Comparison of ENCODE assay signal across 8 cellular contexts in genomic region chr13:24161010-24161775, GRCh38. TPM values are rescaled to one million over a fixed set of nuclear protein-coding genes. Genes with fewer than 3 reads are reported as not detected.
DNase-seq lines count a peak whose midpoint lies in the region; ATAC-seq and TF ChIP-seq lines count a peak whose summit lies in the region.

No MANE protein-coding gene starts in this region.

- H3K27ac ChIP-seq in Panc1 (ENCODE audit: low read length) (no peak overlapping the region; the same call in 1 of the 2 replicates), right atrium auricular region (peak overlapping the region; percentile 69 to 74)

- peaks cover 4% of the 10 kb centered on the region for H3K4me1 ChIP-seq in Panc1 (ENCODE audit: control insufficient read depth, insufficient read depth, low read length)
- H3K4me1 ChIP-seq in right atrium auricular region: peaks cover 0 to 33% of the 10 kb centered on the region in 2 donors

- in situ Hi-C loops in Panc1 (cut with HindIII; ENCODE audit: low pct_unique_long_range_greater_than_20kb, low sequenced_read_pairs): no loop called here

- H3K4me3 ChIP-seq in Panc1 (ENCODE audit: low read depth in 2 of 2, low read length in 2 of 2) (peak overlapping the region; percentile 68 to 71), right atrium auricular region (peak overlapping the region; percentile 77 to 80)

- H3K27me3 ChIP-seq in Panc1 (ENCODE audit: control insufficient read depth, insufficient read depth, low read length) (no peaks in the 10 kb centered on the region), right atrium auricular region (no peaks in the 10 kb centered on the region)

- H3K9me3 ChIP-seq in Panc1 (ENCODE audit: control insufficient read depth, insufficient read depth, low read depth, low read length) (no peaks in the 10 kb centered on the region), right atrium auricular region (no peaks in the 10 kb centered on the region)

- no TSS peak for BruUV-seq in Panc1 (replicated peaks; lab: Mats Ljungman, UMichigan)

- intact Hi-C loops in Panc1 (cut with micrococcal nuclease; ENCODE audit: unreplicated experiment) (no loop called here), sciatic nerve (cut with DNase I) (loop anchor here (10.0 kb wide), 1 partner anchor 116 kb away; no protein-coding TSS in a partner anchor)

- POLR2A ChIA-PET in Panc1 (lab: Charles Lee): no interaction called here

- CTCF ChIA-PET in Panc1 (lab: Charles Lee): interaction anchor here (0.6 kb wide), 1 partner anchor 839 kb away, joined by 3 read pairs; no protein-coding TSS in a partner anchor

- ATAC-seq in HG03095 (IDR thresholded peaks at IDR 0.05; ENCODE audit: unreplicated experiment) (peak; percentile 40), Panc1 (peak; percentile 75), sciatic nerve (peak; percentile 52)

- DNase-seq in SIG-M5 treated with dmso at 0.1 percent for 504 hours (lab: John Stamatoyannopoulos, UW; ENCODE audit: unreplicated experiment): peak; percentile 16
- no peak for DNase-seq in SIG-M5 (lab: John Stamatoyannopoulos, UW)
- DNase-seq in Panc1 (ENCODE audit: low read depth, low spot score): no peak
- DNase-seq in activated naive CD4-positive, alpha-beta T cell treated with anti-CD3 and anti-CD28 coated beads, Interleukin-2, amount 50 U/mL, for 16 hours: peak; percentile 50
- DNase-seq in right atrium auricular region (ENCODE audit: low spot score): no peak
- DNase-seq in sciatic nerve (ENCODE audit: low spot score): peak; percentile 67
- no peak for DNase-seq in SHP77 (lab: John Stamatoyannopoulos, UW)

- H3K36me3 ChIP-seq in Panc1 (ENCODE audit: control insufficient read depth, insufficient read depth, low read length) (no peaks in the 10 kb centered on the region), right atrium auricular region (no peaks in the 10 kb centered on the region)

- TF ChIP-seq CTCF in Panc1 (IDR thresholded peaks at IDR 0.05) (no peak), right atrium auricular region (IDR thresholded peaks at IDR 0.05) (no peak)

RNA-seq across cellular contexts. Expression of gene SPATA13, which starts 0.7 kb away (rescaled TPM):
- 7.9 TPM for total RNA-seq in Panc1 (2021; ENCODE audit: unreplicated experiment)
- 3.1 TPM for polyA plus RNA-seq in Panc1 (2012; ENCODE audit: insufficient read length)
- 10 to 100 TPM; 10.0 to 14.1 TPM for total RNA-seq in right atrium auricular region
- total RNA-seq in sciatic nerve: 49.8 TPM

Comparison
In these comparisons a context has a peak if more than half of its experiments do, and no peak if none do; other contexts are left out.
1. DNase-seq: peak in SIG-M5 treated with dmso at 0.1 percent for 504 hours (single experiment), activated naive CD4-positive, alpha-beta T cell treated with anti-CD3 and anti-CD28 coated beads, Interleukin-2, amount 50 U/mL, for 16 hours (single experiment) and sciatic nerve (single experiment); none in SIG-M5 (single experiment), Panc1 (single experiment), right atrium auricular region (single experiment) and SHP77 (0 of 2).
2. Peak in every context shown above with its lines, with median percentiles within 50 percentile points of each other: ATAC-seq.